ENCODE assay signal across 10 cellular contexts in the genomic region with DNA sequence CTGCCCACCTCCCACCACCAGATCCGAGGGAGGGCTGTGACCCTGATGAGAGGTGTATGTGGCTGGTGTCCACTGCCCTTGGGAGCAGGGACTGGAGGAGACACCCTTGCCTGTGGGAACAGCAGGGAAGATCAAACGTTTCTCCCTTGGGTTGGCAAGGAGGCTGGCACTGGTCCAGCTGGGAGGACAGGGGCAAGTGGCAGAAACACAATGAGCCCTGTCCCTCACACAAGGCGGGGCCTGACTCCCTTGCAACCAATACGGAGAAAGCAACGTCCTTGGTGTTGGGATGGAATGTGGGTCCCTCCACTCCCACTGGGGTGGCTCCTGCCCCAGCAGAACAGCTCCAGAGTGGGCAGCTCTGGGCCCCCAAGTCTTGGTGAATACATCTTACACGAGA. TPM values are rescaled to one million over a fixed set of nuclear protein-coding genes. Genes with fewer than 3 reads are reported as not detected.
DNase-seq lines count a peak whose midpoint lies in the region; ATAC-seq and TF ChIP-seq lines count a peak whose summit lies in the region.
"Had no signal": no experiment of that assay in that cellular context is flagged by ENCODE, and none has a peak within 500 bp of the region (broad histone marks: within the 10 kb centered on the region; RNA-seq: fewer than 3 reads in every experiment).

No MANE protein-coding gene starts in this region.

- no peaks in the 10 kb centered on the region for H3K9me3 ChIP-seq in NT2/D1 (ENCODE audit: insufficient read depth, low read length)
- H3K9me3 ChIP-seq: thoracic aorta had no signal

- no peaks in the 10 kb centered on the region for H3K27me3 Mint-ChIP-seq in progenitor cell of endocrine pancreas

- peak overlapping the region; percentile 69 for H3K27ac Mint-ChIP-seq in progenitor cell of endocrine pancreas

- DNase-seq in COLO668 (lab: John Stamatoyannopoulos, UW; ENCODE audit: unreplicated experiment): peak; percentile 15
- DNase-seq in NT2/D1 (ENCODE audit: low read depth, low spot score): no peak
- no peak for DNase-seq in progenitor cell of endocrine pancreas (ENCODE audit: low spot score, unreplicated experiment)
- no peak for DNase-seq in NCI-H187 (lab: John Stamatoyannopoulos, UW)
- DNase-seq in SK-N-DZ (ENCODE audit: low spot score): no peak
- no peak for DNase-seq in germinal center (ENCODE audit: low spot score)
- no peak for DNase-seq in NCI-H1436 (lab: John Stamatoyannopoulos, UW)
- DNase-seq: DND-41 had no signal

- H3K4me1 Mint-ChIP-seq in progenitor cell of endocrine pancreas (ENCODE audit: low read depth): peaks cover 28% of the 10 kb centered on the region

- H3K4me3 Mint-ChIP-seq in progenitor cell of endocrine pancreas (ENCODE audit: low read depth): no peak overlapping the region

- peak overlapping the region; percentile 66 for H3K9ac ChIP-seq in NT2/D1 (ENCODE audit: insufficient read length, low read depth)

- peak; percentile 8 for ATAC-seq in esophagus mucosa

- peaks cover 62% of the 10 kb centered on the region for H3K36me3 ChIP-seq in NT2/D1 (ENCODE audit: insufficient read depth, insufficient read length, low read length)

- no peaks in the 10 kb centered on the region for H3K9me3 Mint-ChIP-seq in progenitor cell of endocrine pancreas (ENCODE audit: low read depth)

- H3K4me1 ChIP-seq in NT2/D1 (ENCODE audit: insufficient read depth, insufficient read length): peaks cover 39% of the 10 kb centered on the region

- TF ChIP-seq CTCF in progenitor cell of endocrine pancreas (IDR thresholded peaks at IDR 0.05; ENCODE audit: unreplicated experiment): no peak

- peaks cover 31% of the 10 kb centered on the region for H3K36me3 Mint-ChIP-seq in progenitor cell of endocrine pancreas (ENCODE audit: insufficient read depth)

- no peak overlapping the region for H3K4me3 ChIP-seq in NT2/D1 (ENCODE audit: insufficient read length, low read depth)
- H3K4me3 ChIP-seq: thoracic aorta had no signal

- H3K27me3 ChIP-seq in NT2/D1 (ENCODE audit: insufficient read depth, insufficient read length): no peaks in the 10 kb centered on the region

RNA-seq across cellular contexts. Expression of a gene that starts 5.2 kb away (rescaled TPM):
- 30.7 TPM for total RNA-seq in esophagus mucosa
- 74.3 and 77.9 TPM in 2 replicates for total RNA-seq in progenitor cell of endocrine pancreas
- polyA plus RNA-seq in SK-N-DZ (2014; cell fraction: cytosol; rRNA removed): 114 and 123 TPM in 2 replicates
- polyA plus RNA-seq in SK-N-DZ (2014; cell fraction: nucleus; rRNA removed): 74.9 and 103 TPM in 2 replicates

RNA-seq across cellular contexts. Expression of a gene that starts 10.7 kb away (rescaled TPM):
- total RNA-seq in esophagus mucosa (12.2 TPM), progenitor cell of endocrine pancreas (33.1 and 34.9 TPM in 2 replicates)
- 40.3 and 52.8 TPM in 2 replicates for polyA plus RNA-seq in SK-N-DZ (2014; cell fraction: cytosol; rRNA removed)
- polyA plus RNA-seq in SK-N-DZ (2014; cell fraction: nucleus; rRNA removed): 15.3 and 33.3 TPM in 2 replicates

RNA-seq across cellular contexts. Expression of a gene that starts 13.9 kb away (rescaled TPM):
- total RNA-seq in esophagus mucosa (4.1 TPM), progenitor cell of endocrine pancreas (3.1 and 4.1 TPM in 2 replicates)
- 1.9 and 4.8 TPM in 2 replicates for polyA plus RNA-seq in SK-N-DZ (2014; cell fraction: cytosol; rRNA removed)
- 2.0 and 2.5 TPM in 2 replicates for polyA plus RNA-seq in SK-N-DZ (2014; cell fraction: nucleus; rRNA removed)

RNA-seq across cellular contexts. Expression of a gene that starts 18.1 kb away (rescaled TPM):
- total RNA-seq in esophagus mucosa (4.8 TPM), progenitor cell of endocrine pancreas (3.2 and 3.6 TPM in 2 replicates)
- 0.64 and 1.2 TPM in 2 replicates for polyA plus RNA-seq in SK-N-DZ (2014; cell fraction: cytosol; rRNA removed)
- polyA plus RNA-seq in SK-N-DZ (2014; cell fraction: nucleus; rRNA removed): 3.7 and 6.2 TPM in 2 replicates

RNA-seq across cellular contexts. Expression of a gene that starts 18.1 kb away (rescaled TPM):
- total RNA-seq in esophagus mucosa (7.6 TPM), progenitor cell of endocrine pancreas (7.5 and 9.4 TPM in 2 replicates)
- 9.8 and 10.7 TPM in 2 replicates for polyA plus RNA-seq in SK-N-DZ (2014; cell fraction: cytosol; rRNA removed)
- polyA plus RNA-seq in SK-N-DZ (2014; cell fraction: nucleus; rRNA removed): 19.9 and 27.7 TPM in 2 replicates
